Comparison of ENCODE assay signal across 19 cellular contexts in genomic region chr14:23881292-23881691, GRCh38.
"Had no signal": no experiment of that assay in that cellular context is flagged by ENCODE, and none has a peak within 500 bp of the region (broad histone marks: within the 10 kb centered on the region; RNA-seq: fewer than 3 reads in every experiment).

No MANE protein-coding gene starts in this region.

- H3K4me1 ChIP-seq: heart left ventricle, upper lobe of left lung had no signal

- H3K36me3 ChIP-seq: heart left ventricle, neutrophil, upper lobe of left lung had no signal

- H3K27me3 ChIP-seq: neutrophil, upper lobe of left lung had no signal

- H3K9me3 ChIP-seq: heart left ventricle, neutrophil, upper lobe of left lung had no signal

- H3K4me3 ChIP-seq: heart left ventricle, lung, upper lobe of left lung had no signal

- ATAC-seq: activated CD8-positive, alpha-beta T cell treated with anti-CD3 and anti-CD28 coated beads for 36 hours; activated naive CD4-positive, alpha-beta T cell treated with anti-CD3 and anti-CD28 coated beads, Interleukin-2, amount 50 U/mL, for 72 hours; activated T-cell treated with anti-CD3 and anti-CD28 coated beads, Interleukin-2, amount 50 U/mL, for 4 hours; heart left ventricle; left colon; naive thymus-derived CD4-positive, alpha-beta T cell; stimulated activated naive CD8-positive, alpha-beta T cell treated with anti-CD3 and anti-CD28 coated beads, Interleukin-15, Interleukin-2, amounts not matched to agents 100 U/mL and 50 U/mL, for 24 hours had no signal

- DNase-seq: activated B cell treated with CpG ODN at 0.5 μM for 24 hours; activated CD4-positive, alpha-beta T cell treated with anti-CD3 and anti-CD28 coated beads for 48 hours; activated CD8-positive, alpha-beta T cell treated with anti-CD3 and anti-CD28 coated beads for 36 hours; activated gamma-delta T cell; activated T-cell treated with anti-CD3 and anti-CD28 coated beads, Interleukin-2, amount 50 U/mL, for 4 hours; amygdala; cortex of kidney; effector CD8-positive, alpha-beta T cell; foreskin melanocyte; heart left ventricle; immature natural killer cell; left colon; naive thymus-derived CD4-positive, alpha-beta T cell; small intestine; stimulated activated naive CD8-positive, alpha-beta T cell treated with anti-CD3 and anti-CD28 coated beads, Interleukin-15, Interleukin-2, amounts not matched to agents 100 U/mL and 50 U/mL, for 24 hours; upper lobe of left lung had no signal

- H3K27ac ChIP-seq: heart left ventricle, neutrophil, upper lobe of left lung had no signal
